ENCODE assay signal across 1 cellular context in the genomic region with DNA sequence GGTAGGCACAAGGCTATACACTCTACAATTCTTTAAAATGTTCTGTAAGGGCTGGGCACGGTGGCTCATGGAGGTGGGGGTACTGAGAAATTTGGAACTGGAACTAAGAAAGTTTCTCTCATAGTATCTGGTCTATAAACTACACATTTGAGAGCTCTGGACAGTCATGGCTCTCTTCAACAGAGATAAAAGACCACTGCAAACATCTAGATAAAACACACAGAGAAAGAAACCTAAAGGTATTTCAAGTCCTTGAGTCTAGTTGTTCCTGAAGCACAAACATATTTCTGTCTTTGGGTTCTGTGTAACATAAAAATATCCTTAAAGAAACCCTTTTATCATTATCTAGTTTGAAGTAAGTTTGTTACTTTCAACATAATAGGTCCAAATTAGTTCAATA.
TF ChIP-seq lines count a peak whose summit lies in the region.

No MANE protein-coding gene starts in this region.

TF ChIP-seq in K562, 482 proteins besides CTCF, POLR2A, EP300 and RAD21 (continues in another document):
- TF ChIP-seq GTF3C2 (IDR thresholded peaks at IDR 0.05; ENCODE audit: borderline replicate concordance, extremely low read depth, insufficient read length), result no peak
- TF ChIP-seq ETV5 (CRISPR knock-in tag; IDR thresholded peaks at IDR 0.05; ENCODE audit: low read depth), result no peak
- peak; percentile 57; the same call in 1 of the 2 replicates for TF ChIP-seq NFRKB (IDR thresholded peaks at IDR 0.05; ENCODE audit: low read depth)
- no peak for TF ChIP-seq PHTF2 (CRISPR knock-in tag; IDR thresholded peaks at IDR 0.05)
- TF ChIP-seq FOXK1 (CRISPR knock-in tag; IDR thresholded peaks at IDR 0.05; ENCODE audit: borderline replicate concordance), result no peak
- no peak for TF ChIP-seq KDM4B (IDR thresholded peaks at IDR 0.05; ENCODE audit: borderline replicate concordance in 2 of 2, low read depth in 1 of 2)
- TF ChIP-seq, protein P1, sequence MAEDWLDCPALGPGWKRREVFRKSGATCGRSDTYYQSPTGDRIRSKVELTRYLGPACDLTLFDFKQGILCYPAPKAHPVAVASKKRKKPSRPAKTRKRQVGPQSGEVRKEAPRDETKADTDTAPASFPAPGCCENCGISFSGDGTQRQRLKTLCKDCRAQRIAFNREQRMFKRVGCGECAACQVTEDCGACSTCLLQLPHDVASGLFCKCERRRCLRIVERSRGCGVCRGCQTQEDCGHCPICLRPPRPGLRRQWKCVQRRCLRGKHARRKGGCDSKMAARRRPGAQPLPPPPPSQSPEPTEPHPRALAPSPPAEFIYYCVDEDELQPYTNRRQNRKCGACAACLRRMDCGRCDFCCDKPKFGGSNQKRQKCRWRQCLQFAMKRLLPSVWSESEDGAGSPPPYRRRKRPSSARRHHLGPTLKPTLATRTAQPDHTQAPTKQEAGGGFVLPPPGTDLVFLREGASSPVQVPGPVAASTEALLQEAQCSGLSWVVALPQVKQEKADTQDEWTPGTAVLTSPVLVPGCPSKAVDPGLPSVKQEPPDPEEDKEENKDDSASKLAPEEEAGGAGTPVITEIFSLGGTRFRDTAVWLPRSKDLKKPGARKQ (CRISPR knock-in tag; IDR thresholded peaks at IDR 0.05), result no peak
- TF ChIP-seq, protein P2, sequence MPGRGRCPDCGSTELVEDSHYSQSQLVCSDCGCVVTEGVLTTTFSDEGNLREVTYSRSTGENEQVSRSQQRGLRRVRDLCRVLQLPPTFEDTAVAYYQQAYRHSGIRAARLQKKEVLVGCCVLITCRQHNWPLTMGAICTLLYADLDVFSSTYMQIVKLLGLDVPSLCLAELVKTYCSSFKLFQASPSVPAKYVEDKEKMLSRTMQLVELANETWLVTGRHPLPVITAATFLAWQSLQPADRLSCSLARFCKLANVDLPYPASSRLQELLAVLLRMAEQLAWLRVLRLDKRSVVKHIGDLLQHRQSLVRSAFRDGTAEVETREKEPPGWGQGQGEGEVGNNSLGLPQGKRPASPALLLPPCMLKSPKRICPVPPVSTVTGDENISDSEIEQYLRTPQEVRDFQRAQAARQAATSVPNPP (IDR thresholded peaks at IDR 0.05; ENCODE audit: borderline replicate concordance, insufficient read depth, insufficient read length), result no peak
- TF ChIP-seq PHB2 (IDR thresholded peaks at IDR 0.05; ENCODE audit: low read depth), result no peak
- no peak for TF ChIP-seq ZBTB40 (IDR thresholded peaks at IDR 0.05)
- TF ChIP-seq ZBTB40 (CRISPR knock-in tag; IDR thresholded peaks at IDR 0.05), result no peak
- no peak for TF ChIP-seq XRCC4 (IDR thresholded peaks at IDR 0.05; ENCODE audit: extremely low read depth, insufficient read depth, insufficient read length)
- TF ChIP-seq ZNF134 (CRISPR knock-in tag; conservative IDR thresholded peaks at IDR 0.05), result no peak
- no peak for TF ChIP-seq CEBPB (tag; IDR thresholded peaks at IDR 0.05)
- no peak for TF ChIP-seq ZBTB5 (IDR thresholded peaks at IDR 0.05)
- TF ChIP-seq HEY1 (CRISPR knock-in tag; IDR thresholded peaks at IDR 0.05; ENCODE audit: borderline replicate concordance), result 0 out of 2 replicates have a peak, but pooled peaks have one; percentile 17
- TF ChIP-seq KLF10 (CRISPR knock-in tag; IDR thresholded peaks at IDR 0.05), result no peak
- peak in 1 of 3 experiments; percentile 57; a peak in 1 of 6 replicates for TF ChIP-seq ZBTB11 (CRISPR knock-in tag; IDR thresholded peaks at IDR 0.05)
- no peak for TF ChIP-seq ZNF121 (CRISPR knock-in tag; conservative IDR thresholded peaks at IDR 0.05)
- no peak for TF ChIP-seq GABPB2 (CRISPR knock-in tag; conservative IDR thresholded peaks at IDR 0.05)
- TF ChIP-seq SMARCA5 (IDR thresholded peaks at IDR 0.05), result no peak
- no peak for TF ChIP-seq TBP (optimal IDR thresholded peaks at IDR 0.05; ENCODE audit: low read depth, low read length)
- TF ChIP-seq PTRF (tag; IDR thresholded peaks at IDR 0.05), result no peak
- TF ChIP-seq HMG20A (CRISPR knock-in tag; conservative IDR thresholded peaks at IDR 0.05), result no peak
- TF ChIP-seq PTBP1 (IDR thresholded peaks at IDR 0.05; ENCODE audit: low read depth, low read length), result no peak
- TF ChIP-seq, protein P3, sequence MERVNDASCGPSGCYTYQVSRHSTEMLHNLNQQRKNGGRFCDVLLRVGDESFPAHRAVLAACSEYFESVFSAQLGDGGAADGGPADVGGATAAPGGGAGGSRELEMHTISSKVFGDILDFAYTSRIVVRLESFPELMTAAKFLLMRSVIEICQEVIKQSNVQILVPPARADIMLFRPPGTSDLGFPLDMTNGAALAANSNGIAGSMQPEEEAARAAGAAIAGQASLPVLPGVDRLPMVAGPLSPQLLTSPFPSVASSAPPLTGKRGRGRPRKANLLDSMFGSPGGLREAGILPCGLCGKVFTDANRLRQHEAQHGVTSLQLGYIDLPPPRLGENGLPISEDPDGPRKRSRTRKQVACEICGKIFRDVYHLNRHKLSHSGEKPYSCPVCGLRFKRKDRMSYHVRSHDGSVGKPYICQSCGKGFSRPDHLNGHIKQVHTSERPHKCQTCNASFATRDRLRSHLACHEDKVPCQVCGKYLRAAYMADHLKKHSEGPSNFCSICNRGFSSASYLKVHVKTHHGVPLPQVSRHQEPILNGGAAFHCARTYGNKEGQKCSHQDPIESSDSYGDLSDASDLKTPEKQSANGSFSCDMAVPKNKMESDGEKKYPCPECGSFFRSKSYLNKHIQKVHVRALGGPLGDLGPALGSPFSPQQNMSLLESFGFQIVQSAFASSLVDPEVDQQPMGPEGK (CRISPR knock-in tag; IDR thresholded peaks at IDR 0.05; ENCODE audit: borderline replicate concordance), result no peak
- peak; percentile 40 for TF ChIP-seq NCOR1 (IDR thresholded peaks at IDR 0.05)
- no peak for TF ChIP-seq RBM39 (optimal IDR thresholded peaks at IDR 0.05; ENCODE audit: low read depth, low read length)
